Comparison of ENCODE assay signal across 16 cellular contexts in genomic region chr1:241215683-241216082, GRCh38.
DNase-seq lines count a peak whose midpoint lies in the region; ATAC-seq and TF ChIP-seq lines count a peak whose summit lies in the region.
"Had no signal": no experiment of that assay in that cellular context is flagged by ENCODE, and none has a peak within 500 bp of the region (broad histone marks: within the 10 kb centered on the region; RNA-seq: fewer than 3 reads in every experiment).

No MANE protein-coding gene starts in this region.

- H3K4me1 Mint-ChIP-seq in Calu3 (ENCODE audit: low read depth, unreplicated experiment) (peaks cover 47% of the 10 kb centered on the region), type B pancreatic cell (ENCODE audit: unreplicated experiment) (peaks cover 17% of the 10 kb centered on the region)
- H3K4me1 Mint-ChIP-seq: CD8-positive, alpha-beta memory T cell had no signal

- no TSS peak for BruUV-seq in Calu3 (replicated peaks; lab: Mats Ljungman, UMichigan)

- H3K4me3 ChIP-seq in RWPE2 (ENCODE audit: severe bottlenecking), result no peak overlapping the region
- no peak overlapping the region for H3K4me3 ChIP-seq in left lung
- H3K4me3 ChIP-seq: GM12878, HAP-1 had no signal

- H3K4me3 Mint-ChIP-seq in Calu3 (ENCODE audit: low read depth, unreplicated experiment) (no peak overlapping the region), type B pancreatic cell (peak overlapping the region; percentile 7)
- H3K4me3 Mint-ChIP-seq: CD4-positive, alpha-beta T cell; CD8-positive, alpha-beta memory T cell; HFFc6 had no signal

- H3K9me3 ChIP-seq in RWPE2 (ENCODE audit: severe bottlenecking) (no peaks in the 10 kb centered on the region), left lung (peaks cover 0 to 11% of the 10 kb centered on the region in 2 donors)
- H3K9me3 ChIP-seq: HAP-1 had no signal

- H3K27me3 Mint-ChIP-seq in Calu3 (ENCODE audit: unreplicated experiment) (no peaks in the 10 kb centered on the region), type B pancreatic cell (no peaks in the 10 kb centered on the region)
- H3K27me3 Mint-ChIP-seq: CD4-positive, alpha-beta T cell had no signal

- H3K36me3 Mint-ChIP-seq in Calu3 (ENCODE audit: insufficient read depth, unreplicated experiment) (peaks cover 7% of the 10 kb centered on the region), type B pancreatic cell (no peaks in the 10 kb centered on the region)
- H3K36me3 Mint-ChIP-seq: CD8-positive, alpha-beta memory T cell had no signal

- H3K4me1 ChIP-seq in RWPE2 (ENCODE audit: insufficient read depth, poor library complexity, severe bottlenecking) (peaks cover 6% of the 10 kb centered on the region), left lung (peaks cover 0 to 4% of the 10 kb centered on the region in 2 donors)

- H3K9me3 Mint-ChIP-seq in Calu3 (ENCODE audit: low read depth, unreplicated experiment), result peaks cover 1% of the 10 kb centered on the region
- no peaks in the 10 kb centered on the region for H3K9me3 Mint-ChIP-seq in type B pancreatic cell
- H3K9me3 Mint-ChIP-seq: HFFc6 had no signal

- CTCF ChIA-PET in Calu3 (lab: Charles Lee), result no interaction called here

- intact Hi-C loops in Calu3 (cut with micrococcal nuclease; ENCODE audit: unreplicated experiment) (no loop called here), left lung (cut with DNase I) (no loop called here), sciatic nerve (cut with DNase I) (no loop called here)

- no peak for ATAC-seq in RWPE2 (ENCODE audit: low read depth)
- peak; percentile 74 for ATAC-seq in left lung
- ATAC-seq in sciatic nerve, result no peak
- ATAC-seq in HG03354 (IDR thresholded peaks at IDR 0.05; ENCODE audit: poor library complexity, severe bottlenecking, unreplicated experiment), result no peak
- ATAC-seq: GM12878 had no signal

- H3K36me3 ChIP-seq in RWPE2 (ENCODE audit: low read depth) (no peaks in the 10 kb centered on the region), left lung (no peaks in the 10 kb centered on the region)
- H3K36me3 ChIP-seq: HAP-1 had no signal

- TF ChIP-seq CTCF in Calu3 (IDR thresholded peaks at IDR 0.05; ENCODE audit: unreplicated experiment) (no peak), RWPE2 (IDR thresholded peaks at IDR 0.05; ENCODE audit: poor library complexity, severe bottlenecking) (no peak), left lung (IDR thresholded peaks at IDR 0.05) (no peak), type B pancreatic cell (conservative IDR thresholded peaks at IDR 0.05) (no peak)

- DNase-seq in Calu3 (no peak), RWPE2 (ENCODE audit: low spot score) (no peak), left lung (no peak), type B pancreatic cell (ENCODE audit: extremely low spot score, unreplicated experiment) (no peak), CD1c-positive myeloid dendritic cell (ENCODE audit: extremely low spot score) (no peak), sciatic nerve (ENCODE audit: low spot score) (no peak)
- DNase-seq: C1 segment of cervical spinal cord; CD4-positive, alpha-beta T cell; CD8-positive, alpha-beta memory T cell; DMS153; DND-41; GOT3; HFFc6 had no signal

- no peaks in the 10 kb centered on the region for H3K27me3 ChIP-seq in RWPE2 (ENCODE audit: insufficient read depth, poor library complexity, severe bottlenecking)
- H3K27me3 ChIP-seq in left lung, result no peaks in the 10 kb centered on the region

- peak overlapping the region; percentile 49 for H3K27ac ChIP-seq in RWPE2 (ENCODE audit: poor library complexity, severe bottlenecking)
- peak overlapping the region in 1 of 2 donors; percentile 33 for H3K27ac ChIP-seq in left lung

- peak overlapping the region; percentile 69 for H3K27ac Mint-ChIP-seq in Calu3 (ENCODE audit: unreplicated experiment)
- H3K27ac Mint-ChIP-seq in type B pancreatic cell, result peak overlapping the region; percentile 35
- H3K27ac Mint-ChIP-seq: CD4-positive, alpha-beta T cell; HFFc6 had no signal
